3 cellular contexts compared by ENCODE assay signal in genomic region chr5:64836190-64836750, GRCh38.
TF ChIP-seq lines count a peak whose summit lies in the region.

No MANE protein-coding gene starts in this region.

TF ChIP-seq in GM12891, 5 proteins besides CTCF, POLR2A, EP300 and RAD21 (continued from another document):
- no peak for TF ChIP-seq SPI1 (IDR thresholded peaks at IDR 0.05; ENCODE audit: low read depth, low read length)
- no peak for TF ChIP-seq POLR2AphosphoS5 (IDR thresholded peaks at IDR 0.05; ENCODE audit: low read depth, low read length)
- no peak for TF ChIP-seq TAF1 (IDR thresholded peaks at IDR 0.05; ENCODE audit: low read depth, low read length)
TF ChIP-seq in GM12891: peak in this region for 0.

TF ChIP-seq in IMR-90, 13 proteins besides CTCF, POLR2A, EP300 and RAD21:
- TF ChIP-seq ELK1 (IDR thresholded peaks at IDR 0.05; ENCODE audit: borderline replicate concordance, low read depth, low read length) (no peak), SMC3 (IDR thresholded peaks at IDR 0.05; ENCODE audit: low read depth, low read length) (no peak), MAFK (IDR thresholded peaks at IDR 0.05; ENCODE audit: low read depth, low read length) (no peak), NFE2L2 (IDR thresholded peaks at IDR 0.05; ENCODE audit: low read depth, low read length) (no peak)

TF ChIP-seq in endothelial cell of umbilical vein, 7 proteins besides CTCF, POLR2A, EP300 and RAD21 (continued from another document):
- TF ChIP-seq MAX (IDR thresholded peaks at IDR 0.05; ENCODE audit: insufficient read depth, insufficient read length) (no peak), POLR2AphosphoS5 (IDR thresholded peaks at IDR 0.05; ENCODE audit: insufficient read depth, low read depth, low read length) (no peak), GATA2 (IDR thresholded peaks at IDR 0.05; ENCODE audit: insufficient read depth, insufficient read length, low read depth, low read length) (no peak)
